27 cellular contexts compared by ENCODE assay signal in genomic region chr6:55919909-55920308, GRCh38. TPM values are rescaled to one million over a fixed set of nuclear protein-coding genes. Genes with fewer than 3 reads are reported as not detected.
"Had no signal": no experiment of that assay in that cellular context is flagged by ENCODE, and none has a peak within 500 bp of the region (broad histone marks: within the 10 kb centered on the region; RNA-seq: fewer than 3 reads in every experiment).

No MANE protein-coding gene starts in this region.

- H3K27me3 ChIP-seq: ascending aorta had no signal

- H3K4me1 ChIP-seq: ascending aorta, body of pancreas had no signal

- H3K36me3 ChIP-seq: ascending aorta had no signal

- FAIRE-seq: RCC 7860, TTC549 had no signal

- H3K4me3 ChIP-seq: ascending aorta, body of pancreas, SK-N-MC had no signal

- H3K27ac ChIP-seq: ascending aorta, body of pancreas, SK-N-MC, VCaP had no signal

- ATAC-seq: activated naive CD4-positive, alpha-beta T cell treated with anti-CD3 and anti-CD28 coated beads, Interleukin-2, amount 50 U/mL, for 72 hours; activated naive CD8-positive, alpha-beta T cell treated with anti-CD3 and anti-CD28 coated beads, Interleukin-2, amount 50 U/mL, for 24 hours; activated T-cell treated with anti-CD3 and anti-CD28 coated beads, Interleukin-2, amount 50 U/mL, for 4 hours; body of pancreas; T-cell had no signal

- DNase-seq: activated CD4-positive, alpha-beta memory T cell treated with anti-CD3 and anti-CD28 coated beads for 36 hours; activated CD4-positive, alpha-beta T cell treated with anti-CD3 and anti-CD28 coated beads, Interleukin-2, amount 10 ng/mL, durations not matched to agents 7 days and 5 days; activated CD4-positive, CD25-positive, alpha-beta regulatory T cell; activated CD8-positive, alpha-beta memory T cell treated with anti-CD3 and anti-CD28 coated beads for 24 hours; activated effector memory CD4-positive, alpha-beta T cell treated with anti-CD3 and anti-CD28 coated beads, Interleukin-2, amount 50 U/mL, for 16 hours; activated naive CD4-positive, alpha-beta T cell treated with Interleukin-2 at 50 U/mL for 16 hours; activated naive CD8-positive, alpha-beta T cell treated with anti-CD3 and anti-CD28 coated beads, Interleukin-2, amount 50 U/mL, for 24 hours; activated T-cell treated with anti-CD3 and anti-CD28 coated beads, Interleukin-2, amount 50 U/mL, for 4 hours; amniotic stem cell; body of pancreas; MM.1S; NCI-H1105; NCI-H1436; NCI-H1694 treated with DMSO at 0.1 percent for 48 hours; NCI-H2029 treated with DMSO at 0.1 percent for 48 hours; NCI-H446; NCI-H524; SIG-M5; T-cell; T-helper 2 cell; T1000 had no signal

- H3K9me3 ChIP-seq: ascending aorta, body of pancreas had no signal

RNA-seq across cellular contexts. Expression of gene BMP5, which starts 44.5 kb away (rescaled TPM):
- total RNA-seq: activated CD4-positive, alpha-beta memory T cell treated with anti-CD3 and anti-CD28 coated beads for 36 hours; activated CD4-positive, alpha-beta T cell treated with anti-CD3 and anti-CD28 coated beads, Interleukin-2, amount 10 ng/mL, durations not matched to agents 7 days and 5 days; activated naive CD4-positive, alpha-beta T cell treated with anti-CD3 and anti-CD28 coated beads, Interleukin-2, amount 50 U/mL, for 72 hours; activated T-cell treated with anti-CD3 and anti-CD28 coated beads, Interleukin-2, amount 50 U/mL, for 4 hours; ascending aorta; T-cell had no signal
